Comparison of ENCODE assay signal across 1 cellular context in genomic region chr7:142770720-142771352, GRCh38.
TF ChIP-seq lines count a peak whose summit lies in the region.

Gene PRSS2, plus strand, starts transcription at chr7:142770970. Its CDS starts 13 bp downstream, at chr7:142770983.

TF ChIP-seq in GM12878, 131 proteins besides CTCF, POLR2A, EP300 and RAD21 (continued from another document):
- TF ChIP-seq ATF2 (IDR thresholded peaks at IDR 0.05; ENCODE audit: low read length) (no peak), SPI1 (IDR thresholded peaks at IDR 0.05; ENCODE audit: borderline replicate concordance, insufficient read depth, low read depth, low read length) (no peak)
